ENCODE assay signal across 8 cellular contexts in the genomic region with DNA sequence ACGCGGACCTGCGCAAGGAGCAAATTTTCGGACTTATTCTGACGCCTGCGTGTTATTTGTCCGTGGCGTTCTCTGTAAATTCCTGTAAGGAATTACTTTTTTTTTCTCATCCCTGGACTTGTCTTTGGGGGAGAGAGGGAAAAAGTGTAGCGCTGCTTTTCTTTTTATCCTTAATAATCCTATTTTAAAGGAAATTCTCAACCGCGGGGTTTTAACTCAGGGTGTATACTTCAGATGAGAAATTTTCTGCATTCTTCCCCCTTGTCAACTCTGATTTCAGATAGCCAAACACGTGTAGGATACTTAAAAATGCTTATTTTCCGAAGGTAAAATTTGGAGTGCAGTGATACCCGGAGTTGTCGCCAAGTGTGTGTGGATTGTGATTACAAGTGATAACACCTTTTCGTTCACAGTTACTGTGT. TPM values are rescaled to one million over a fixed set of nuclear protein-coding genes. Genes with fewer than 3 reads are reported as not detected.
A peak's percentile ranks its signal among the peaks of the same experiment; 100 is the strongest.
DNase-seq lines count a peak whose midpoint lies in the region; ATAC-seq and TF ChIP-seq lines count a peak whose summit lies in the region.

No MANE protein-coding gene starts in this region.

- H3K9me3 Mint-ChIP-seq in Calu3 (ENCODE audit: low read depth, unreplicated experiment): no peaks in the 10 kb centered on the region

- intact Hi-C loops in Calu3 (cut with micrococcal nuclease; ENCODE audit: unreplicated experiment): no loop called here
- intact Hi-C loops in mucosa of descending colon (cut with DNase I, micrococcal nuclease): no loop called here

- H3K4me3 ChIP-seq in MG63 (peak overlapping the region; percentile 90), mucosa of descending colon (peak overlapping the region; percentile 65)

- no peak for TF ChIP-seq CTCF in Calu3 (IDR thresholded peaks at IDR 0.05; ENCODE audit: unreplicated experiment)
- TF ChIP-seq CTCF in mucosa of descending colon (IDR thresholded peaks at IDR 0.05): no peak

- peaks cover 20% of the 10 kb centered on the region for H3K4me1 ChIP-seq in mucosa of descending colon (ENCODE audit: low read depth)

- H3K4me3 Mint-ChIP-seq in Calu3 (ENCODE audit: low read depth, unreplicated experiment): peak overlapping the region; percentile 83

- ATAC-seq in mucosa of descending colon (no peak), HG02938 (IDR thresholded peaks at IDR 0.05; ENCODE audit: unreplicated experiment) (no peak), GM19467 (IDR thresholded peaks at IDR 0.05; ENCODE audit: unreplicated experiment) (no peak), GM19397 (IDR thresholded peaks at IDR 0.05; ENCODE audit: unreplicated experiment) (no peak), GM18517 (IDR thresholded peaks at IDR 0.05; ENCODE audit: unreplicated experiment) (no peak)

- peaks cover 32% of the 10 kb centered on the region for H3K4me1 Mint-ChIP-seq in Calu3 (ENCODE audit: low read depth, unreplicated experiment)

- H3K27me3 Mint-ChIP-seq in Calu3 (ENCODE audit: unreplicated experiment): no peaks in the 10 kb centered on the region

- CTCF ChIA-PET in Calu3 (lab: Charles Lee): no interaction called here

- H3K9me3 ChIP-seq in MG63 (no peaks in the 10 kb centered on the region), mucosa of descending colon (no peaks in the 10 kb centered on the region)

- H3K27me3 ChIP-seq in MG63: no peaks in the 10 kb centered on the region

- BruUV-seq in Calu3 (replicated peaks; lab: Mats Ljungman, UMichigan): TSS peak; percentile 60

- peaks cover 39% of the 10 kb centered on the region for H3K36me3 Mint-ChIP-seq in Calu3 (ENCODE audit: insufficient read depth, unreplicated experiment)

- H3K27ac Mint-ChIP-seq in Calu3 (ENCODE audit: unreplicated experiment): peak overlapping the region; percentile 72

- peaks cover 21% of the 10 kb centered on the region for H3K36me3 ChIP-seq in MG63
- H3K36me3 ChIP-seq in mucosa of descending colon (ENCODE audit: low read depth): no peaks in the 10 kb centered on the region

- DNase-seq in Calu3: no peak
- no peak for DNase-seq in MG63
- DNase-seq in cerebellar cortex (ENCODE audit: low spot score): peak; percentile 33
- DNase-seq in mucosa of descending colon: no peak

RNA-seq across cellular contexts. Expression of gene DCP2, which starts 0.9 kb away (rescaled TPM):
- total RNA-seq in Calu3 (2022) (56.0 and 57.8 TPM in 2 replicates), mucosa of descending colon (10 to 100 TPM; 29.3 to 36.4 (median 35.4) TPM)
- total RNA-seq in MG63 (2014; rRNA removed; shearing (Covaris generic); ENCODE audit: low replicate concordance): 12.6 and 34.4 TPM in 2 replicates

RNA-seq across cellular contexts. Expression of gene REEP5, which starts 55.4 kb away (rescaled TPM):
- total RNA-seq in Calu3 (2022) (123 and 130 TPM in 2 replicates), mucosa of descending colon (10 to 100 TPM; 58.6 to 83.8 (median 75.7) TPM)
- 18.5 and 25.3 TPM in 2 replicates for total RNA-seq in MG63 (2014; rRNA removed; shearing (Covaris generic); ENCODE audit: low replicate concordance)
